Comparison of ENCODE assay signal across 15 cellular contexts in genomic region chr19:56974554-56975207, GRCh38.
DNase-seq lines count a peak whose midpoint lies in the region; ATAC-seq and TF ChIP-seq lines count a peak whose summit lies in the region.
"Had no signal": no experiment of that assay in that cellular context is flagged by ENCODE, and none has a peak within 500 bp of the region (broad histone marks: within the 10 kb centered on the region; RNA-seq: fewer than 3 reads in every experiment).

No MANE protein-coding gene starts in this region.

- H3K27ac Mint-ChIP-seq in brain = peak overlapping the region in 3 of 5 experiments; percentile 46 to 91 (median 89)
- H3K27ac Mint-ChIP-seq: CD14-positive monocyte; CD4-positive, alpha-beta memory T cell; IgD-negative memory B cell had no signal

- H3K27ac ChIP-seq in HEK293 (ENCODE audit: extremely low read depth, low read depth, low read length) (no peak overlapping the region), liver (ENCODE audit: low read depth in 1 of 2, low read length in 2 of 2) (no peak overlapping the region), testis (peak overlapping the region; percentile 42 to 67)
- H3K27ac ChIP-seq: BLaER1 had no signal

- H3K9ac ChIP-seq in liver (ENCODE audit: low read depth in 1 of 2, low read length in 2 of 2) = no peak overlapping the region
- H3K9ac ChIP-seq: BLaER1 had no signal

- peak overlapping the region in 2 of 5 experiments; percentile 7 to 9 for H3K4me3 Mint-ChIP-seq in brain
- H3K4me3 Mint-ChIP-seq: CD14-positive monocyte; CD4-positive, alpha-beta memory T cell; IgD-negative memory B cell had no signal

- H3K4me1 ChIP-seq in HEK293 (ENCODE audit: control insufficient read depth, insufficient read depth, low read length) (no peaks in the 10 kb centered on the region), liver (ENCODE audit: control insufficient read depth in 4 of 4, insufficient read depth in 4 of 4, low read length in 3 of 4) (no peaks in the 10 kb centered on the region), testis (peaks cover 77% of the 10 kb centered on the region)
- H3K4me1 ChIP-seq: BLaER1, HAP-1 had no signal

- intact Hi-C loops in testis (cut with DNase I; ENCODE audit: low total_unique reads) = no loop called here

- peak; percentile 78 for DNase-seq in testis
- no peak for DNase-seq in COLO668 (lab: John Stamatoyannopoulos, UW; ENCODE audit: unreplicated experiment)
- DNase-seq: 8988T; Calu3; CD4-positive, alpha-beta memory T cell; DMS79 treated with DMSO at 0.1 percent for 48 hours had no signal

- no peak for TF ChIP-seq CTCF in HEK293 (tag by site-specific recombination; IDR thresholded peaks at IDR 0.05)
- TF ChIP-seq CTCF in brain (conservative IDR thresholded peaks at IDR 0.05) = no peak
- TF ChIP-seq CTCF in liver (IDR thresholded peaks at IDR 0.05; ENCODE audit: low read depth, low read length, missing input control) = no peak
- TF ChIP-seq CTCF in testis (IDR thresholded peaks at IDR 0.05) = peak in 1 of 3 experiments; percentile 4

- H3K27me3 Mint-ChIP-seq in brain = no peaks in the 10 kb centered on the region

- no peak for TF ChIP-seq POLR2A in testis (IDR thresholded peaks at IDR 0.05)

- peaks cover 8 to 89% (median 25%) of the 10 kb centered on the region in 5 experiments for H3K9me3 Mint-ChIP-seq in brain

- H3K27me3 ChIP-seq in liver (ENCODE audit: control insufficient read depth in 4 of 4, insufficient read depth in 4 of 4, low read length in 3 of 4) (peaks cover 0 to 2% (median 0%) of the 10 kb centered on the region in 4 donors), testis (no peaks in the 10 kb centered on the region)
- H3K27me3 ChIP-seq: BLaER1 had no signal

- H3K4me3 ChIP-seq in HEK293 (ENCODE audit: low read depth, low read length) (no peak overlapping the region), liver (ENCODE audit: low read depth in 1 of 3, low read length in 3 of 3) (no peak overlapping the region), testis (no peak overlapping the region)
- H3K4me3 ChIP-seq: BLaER1, HAP-1 had no signal

- H3K9me3 ChIP-seq in HEK293 (ENCODE audit: control insufficient read depth, insufficient read depth, low read depth, low read length) (no peaks in the 10 kb centered on the region; the same call in 1 of the 2 replicates), liver (ENCODE audit: control insufficient read depth in 4 of 4, low read length in 3 of 4) (peaks cover 0 to 14% (median 8%) of the 10 kb centered on the region in 4 donors), testis (no peaks in the 10 kb centered on the region)
- H3K9me3 ChIP-seq: BLaER1, HAP-1 had no signal

- WGBS in liver = 42% methylated on average over 8 of the region's 8 CpGs
- 44 to 49% methylated on average over 8 of the region's 8 CpGs for WGBS in testis, 2 donors

- CTCF ChIA-PET in HEK293 (lab: Yijun Ruan, JAX) = no interaction called here

- TF ChIP-seq RAD21 in liver (IDR thresholded peaks at IDR 0.05) = peak in 1 of 2 donors; percentile 43

- H3K36me3 Mint-ChIP-seq in brain = no peaks in the 10 kb centered on the region
- H3K36me3 Mint-ChIP-seq: CD14-positive monocyte, IgD-negative memory B cell had no signal

- peaks cover 54% of the 10 kb centered on the region for H3K4me1 Mint-ChIP-seq in brain
- H3K4me1 Mint-ChIP-seq: CD14-positive monocyte; CD4-positive, alpha-beta memory T cell; IgD-negative memory B cell had no signal

- ATAC-seq in HG02970 (IDR thresholded peaks at IDR 0.05; ENCODE audit: low FRiP score, unreplicated experiment) (no peak), HG03442 (IDR thresholded peaks at IDR 0.05; ENCODE audit: unreplicated experiment) (no peak)

- H3K36me3 ChIP-seq in HEK293 (ENCODE audit: control insufficient read depth in 2 of 2, insufficient read depth in 1 of 2, low read length in 2 of 2) = no peaks in the 10 kb centered on the region
- H3K36me3 ChIP-seq in liver (ENCODE audit: control insufficient read depth in 4 of 4, insufficient read depth in 3 of 4, low read depth in 1 of 4, low read length in 3 of 4) = no peaks in the 10 kb centered on the region
- no peaks in the 10 kb centered on the region for H3K36me3 ChIP-seq in testis (ENCODE audit: low read depth, missing control alignments)
- H3K36me3 ChIP-seq: BLaER1, HAP-1 had no signal

- POLR2A ChIA-PET in HEK293 (lab: Yijun Ruan, JAX) = no interaction called here

TF ChIP-seq in HEK293, 187 proteins besides CTCF, POLR2A, EP300 and RAD21:
- TF ChIP-seq ZNF791 (tag by site-specific recombination; IDR thresholded peaks at IDR 0.05) (no peak), ZNF623 (tag by site-specific recombination; IDR thresholded peaks at IDR 0.05) (peak; percentile 48)

TF ChIP-seq in liver, 16 proteins besides CTCF, POLR2A, EP300 and RAD21:
- TF ChIP-seq JUND (IDR thresholded peaks at IDR 0.05) = no peak
- TF ChIP-seq EGR1 (IDR thresholded peaks at IDR 0.05; ENCODE audit: low read depth in 2 of 2) = no peak
- TF ChIP-seq SP1 (IDR thresholded peaks at IDR 0.05) = peak; percentile 55
- no peak for TF ChIP-seq REST (IDR thresholded peaks at IDR 0.05)
- TF ChIP-seq YY1 (IDR thresholded peaks at IDR 0.05) = no peak
- TF ChIP-seq HNF4G (IDR thresholded peaks at IDR 0.05) = no peak
- TF ChIP-seq TAF1 (conservative IDR thresholded peaks at IDR 0.05) = no peak
- TF ChIP-seq ZBTB33 (IDR thresholded peaks at IDR 0.05) = no peak
- TF ChIP-seq FOXA1 (IDR thresholded peaks at IDR 0.05) = no peak
- TF ChIP-seq FOXA2 (IDR thresholded peaks at IDR 0.05) = no peak
- no peak for TF ChIP-seq ATF3 (IDR thresholded peaks at IDR 0.05)
- no peak for TF ChIP-seq NR2F2 (IDR thresholded peaks at IDR 0.05)
- no peak for TF ChIP-seq MAX (IDR thresholded peaks at IDR 0.05)
- TF ChIP-seq GABPA (IDR thresholded peaks at IDR 0.05 in 1 of 2, conservative IDR thresholded peaks at IDR 0.05 in 1 of 2) = no peak
- peak in 1 of 2 donors; percentile 64 for TF ChIP-seq HNF4A (conservative IDR thresholded peaks at IDR 0.05)
- TF ChIP-seq RXRA (IDR thresholded peaks at IDR 0.05) = peak in 1 of 2 donors; percentile 79

Comparison
In these comparisons a context has a peak if more than half of its experiments do, and no peak if none do; other contexts are left out.
1. H3K27ac ChIP-seq: peak in testis (2 of 2); none in HEK293 (single experiment) and liver (0 of 2).